27 cellular contexts compared by ENCODE assay signal in genomic region chr3:30805695-30806094, GRCh38.
"Had no signal": no experiment of that assay in that cellular context is flagged by ENCODE, and none has a peak within 500 bp of the region (broad histone marks: within the 10 kb centered on the region; RNA-seq: fewer than 3 reads in every experiment).

No MANE protein-coding gene starts in this region.

- H3K27me3 ChIP-seq: stomach, suprapubic skin, testis, thyroid gland, tibial artery, tibial nerve, transverse colon, upper lobe of left lung, upper lobe of right lung, uterus, vagina had no signal

- H3K4me1 ChIP-seq: suprapubic skin, testis, thyroid gland, transverse colon, upper lobe of left lung, upper lobe of right lung, uterus, vagina had no signal

- DNase-seq: stimulated activated CD4-positive, alpha-beta T cell treated with anti-CD3 and anti-CD28 coated beads, Interleukin-2, amount 100 ng/mL, for 48 hours; stimulated activated CD4-positive, alpha-beta T cell treated with anti-CD3 and anti-CD28 coated beads, Interleukin-4, amount 100 ng/mL, for 1 hour; stimulated activated CD4-positive, alpha-beta T cell treated with anti-CD3 and anti-CD28 coated beads, Interleukin-4, amount 100 ng/mL, for 24 hours; stimulated activated CD4-positive, alpha-beta T cell treated with anti-CD3 and anti-CD28 coated beads, Interleukin-4, amount 100 ng/mL, for 4 hours; stimulated activated CD8-positive, alpha-beta memory T cell treated with anti-CD3 and anti-CD28 coated beads, Interleukin-4, amount 100 ng/mL, for 48 hours; stimulated activated naive B cell treated with anti-CD40 and anti-IgM and Interleukin-4, amounts not matched to agents 10 μg/mL and 1 μg/mL and 100 μg/mL, for 72 hours; stimulated activated naive CD4-positive, alpha-beta T cell; stimulated activated naive CD4-positive, alpha-beta T cell treated with Interleukin-2 at 50 U/mL for 16 hours; stimulated activated naive CD8-positive, alpha-beta T cell treated with anti-CD3 and anti-CD28 coated beads, Interleukin-15, amount 100 ng/mL, for 72 hours; stimulated activated naive CD8-positive, alpha-beta T cell treated with anti-CD3 and anti-CD28 coated beads, Interleukin-15, Interleukin-2, amounts not matched to agents 100 U/mL and 50 U/mL, for 24 hours; stomach; substantia nigra; testis; thyroid gland; tibial artery; transverse colon; trophoblast cell; upper lobe of left lung; upper lobe of right lung; uterus had no signal

- H3K27ac ChIP-seq: stomach, suprapubic skin, testis, thoracic aorta, thyroid gland, tibial artery, tibial nerve, transverse colon, upper lobe of left lung, upper lobe of right lung, uterus, vagina had no signal

- H3K9me3 ChIP-seq: stomach, suprapubic skin, testis, thoracic aorta, thyroid gland, tibial artery, tibial nerve, transverse colon, upper lobe of left lung, upper lobe of right lung, uterus, vagina had no signal

- ATAC-seq: stimulated activated effector memory CD8-positive, alpha-beta T cell treated with anti-CD3 and anti-CD28 coated beads, Interleukin-12 subunit alpha, Interleukin-12 subunit beta, amount 100 ng/mL, for 72 hours; stimulated activated memory B cell treated with anti-CD40 and anti-IgM and Interleukin-4, amounts not matched to agents 10 μg/mL and 1 μg/mL and 100 μg/mL, for 72 hours; stimulated activated naive B cell treated with anti-CD40 and anti-IgM and Interleukin-4, amounts not matched to agents 10 μg/mL and 1 μg/mL and 100 μg/mL, for 72 hours; stimulated activated naive CD8-positive, alpha-beta T cell treated with anti-CD3 and anti-CD28 coated beads, Interleukin-15, amount 100 ng/mL, for 72 hours; stimulated activated naive CD8-positive, alpha-beta T cell treated with anti-CD3 and anti-CD28 coated beads, Interleukin-15, Interleukin-2, amounts not matched to agents 100 U/mL and 50 U/mL, for 24 hours; upper lobe of right lung had no signal

- H3K4me3 ChIP-seq: stomach, suprapubic skin, testis, thoracic aorta, thyroid gland, tibial artery, tibial nerve, transverse colon, upper lobe of left lung, upper lobe of right lung, uterus, vagina had no signal

- H3K36me3 ChIP-seq: stomach, suprapubic skin, thoracic aorta, thyroid gland, tibial artery, tibial nerve, transverse colon, upper lobe of left lung, upper lobe of right lung, uterus, vagina had no signal

- FAIRE-seq: urothelium cell line had no signal
